ENCODE assay signal across 8 cellular contexts in the genomic region with DNA sequence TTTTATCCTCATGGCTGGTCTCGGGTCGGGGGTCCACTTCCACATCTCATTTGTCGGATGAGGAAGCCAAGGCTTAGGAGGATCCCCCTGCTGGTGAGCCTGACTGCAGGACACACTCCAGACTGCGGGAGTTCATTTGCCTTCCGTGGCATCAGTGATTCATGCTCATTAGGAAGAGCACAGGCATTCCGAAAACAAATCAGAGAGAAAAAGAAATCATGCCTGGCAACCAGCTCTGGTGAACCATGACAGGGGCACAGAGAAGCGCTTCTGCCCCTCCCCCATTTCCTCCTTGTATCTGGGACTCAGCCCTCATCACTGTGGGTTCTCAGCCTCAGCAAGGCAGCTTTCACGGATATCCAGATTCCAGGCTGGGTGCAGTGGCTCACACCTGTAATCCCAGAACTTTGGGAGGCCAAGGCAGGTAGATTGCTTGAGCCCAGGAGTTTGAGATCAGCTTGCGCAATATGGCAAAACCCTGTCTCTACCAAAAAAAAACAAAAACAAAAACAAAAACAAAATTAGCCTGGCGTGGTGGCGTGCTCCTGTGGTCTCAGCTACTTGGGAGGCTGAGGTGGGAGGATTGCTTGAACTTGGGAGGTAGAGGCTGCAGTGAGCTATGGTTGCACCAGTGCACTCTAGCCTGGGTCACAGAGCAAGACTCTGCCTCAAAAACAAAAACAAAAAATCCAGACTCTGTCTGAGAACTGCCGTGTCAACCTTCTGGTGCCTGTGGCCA. TPM values are rescaled to one million over a fixed set of nuclear protein-coding genes. Genes with fewer than 3 reads are reported as not detected.
DNase-seq lines count a peak whose midpoint lies in the region; ATAC-seq and TF ChIP-seq lines count a peak whose summit lies in the region.

No MANE protein-coding gene starts in this region.

- peaks cover 0 to 2% (median 0%) of the 10 kb centered on the region in 7 donors for H3K9me3 Mint-ChIP-seq in CD14-positive monocyte
- no peaks in the 10 kb centered on the region for H3K9me3 Mint-ChIP-seq in immature natural killer cell

- H3K27me3 ChIP-seq in adrenal gland = no peaks in the 10 kb centered on the region

- peak; percentile 71 for DNase-seq in CD14-positive monocyte (ENCODE audit: low spot score)
- peak; percentile 28 for DNase-seq in SHP77 treated with DMSO at 0.1 percent for 48 hours (lab: John Stamatoyannopoulos, UW)
- peak; percentile 57 to 84 (median 83) for DNase-seq in adrenal gland
- DNase-seq in immature natural killer cell = peak; percentile 45 to 51 (median 50)
- peak; percentile 68 to 71 for DNase-seq in stimulated activated CD4-positive, alpha-beta T cell treated with anti-CD3 and anti-CD28 coated beads, Interleukin-2, amount 100 ng/mL, for 24 hours
- no peak for DNase-seq in mesenteric fat pad (ENCODE audit: low spot score)

- H3K27me3 Mint-ChIP-seq in CD14-positive monocyte (ENCODE audit: low read depth in 3 of 3) (peaks cover 0 to 7% (median 0%) of the 10 kb centered on the region in 3 donors), immature natural killer cell (ENCODE audit: low read depth in 3 of 3) (peaks cover 2 to 18% (median 10%) of the 10 kb centered on the region in 3 donors)

- 53 to 58% (median 55%) methylated on average over 7 to 12 of the region's 12 CpGs for WGBS in adrenal gland, 4 donors

- H3K27ac Mint-ChIP-seq in CD14-positive monocyte (peak overlapping the region; percentile 81 to 97 (median 93)), immature natural killer cell (peak overlapping the region; percentile 96 to 100 (median 98))

- H3K9me3 ChIP-seq in adrenal gland (replicated peaks in 1 of 3) = no peaks in the 10 kb centered on the region

- peak overlapping the region; percentile 84 to 93 (median 92) for H3K27ac ChIP-seq in adrenal gland

- peaks cover 71 to 82% of the 10 kb centered on the region in 2 donors for H3K4me1 ChIP-seq in adrenal gland (replicated peaks in 1 of 2)

- no peak overlapping the region for H3K4me3 Mint-ChIP-seq in CD14-positive monocyte
- peak overlapping the region; percentile 80 to 90 (median 85) for H3K4me3 Mint-ChIP-seq in immature natural killer cell

- TF ChIP-seq CTCF in CD14-positive monocyte (IDR thresholded peaks at IDR 0.05) (peak; percentile 51), adrenal gland (IDR thresholded peaks at IDR 0.05) (peak; percentile 16 to 70 (median 54))

- intact Hi-C loops in CD14-positive monocyte (cut with micrococcal nuclease) (no loop called here), adrenal gland (cut with DNase I) (no loop called here)

- H3K4me3 ChIP-seq in adrenal gland = no peak overlapping the region

- TF ChIP-seq POLR2A in adrenal gland (IDR thresholded peaks at IDR 0.05) = peak in 1 of 2 donors; percentile 59

- H3K36me3 Mint-ChIP-seq in CD14-positive monocyte = peaks cover 8 to 14% of the 10 kb centered on the region in 2 donors
- peaks cover 0 to 15% (median 6%) of the 10 kb centered on the region in 3 donors for H3K36me3 Mint-ChIP-seq in immature natural killer cell

- H3K4me1 Mint-ChIP-seq in CD14-positive monocyte (peaks cover 86% of the 10 kb centered on the region), immature natural killer cell (peaks cover 85 to 93% of the 10 kb centered on the region in 2 donors)

- peak; percentile 40 for ATAC-seq in GM21717 (IDR thresholded peaks at IDR 0.05; ENCODE audit: unreplicated experiment)
- ATAC-seq in HG03025 (IDR thresholded peaks at IDR 0.05; ENCODE audit: low FRiP score, unreplicated experiment) = no peak

- H3K36me3 ChIP-seq in adrenal gland (replicated peaks in 1 of 2) = no peaks in the 10 kb centered on the region

RNA-seq across cellular contexts. Expression of a gene that starts 28.4 kb away (rescaled TPM):
- polyA plus RNA-seq in CD14-positive monocyte (1 to 10 TPM in 1 of 2 donors, under 1 TPM in 1; 0.78 to 1.5 TPM), adrenal gland (1 to 10 TPM; 2.1 to 3.7 (median 2.3) TPM), immature natural killer cell (10 to 100 TPM; 14.5 to 37.5 (median 37.1) TPM)
- total RNA-seq in adrenal gland (1 to 10 TPM; 2.5 to 8.7 (median 6.4) TPM), mesenteric fat pad (4.7 TPM)

RNA-seq across cellular contexts. Expression of a gene that starts 51.5 kb away (rescaled TPM):
- polyA plus RNA-seq in CD14-positive monocyte = 10 to 100 TPM in 1 of 2 donors, 1 to 10 TPM in 1; 9.6 to 15.3 TPM
- 10 to 100 TPM; 27.9 to 59.7 (median 44.5) TPM for total RNA-seq in adrenal gland
- 10 to 100 TPM; 22.3 to 29.9 (median 28.4) TPM for polyA plus RNA-seq in adrenal gland
- 10 to 100 TPM in 2 of 3 donors, 1 to 10 TPM in 1; 6.6 to 47.8 (median 12.7) TPM for polyA plus RNA-seq in immature natural killer cell
- 34.3 TPM for total RNA-seq in mesenteric fat pad

RNA-seq across cellular contexts. Expression of a gene that starts 55.1 kb away (rescaled TPM):
- 1 to 10 TPM; 6.0 TPM for polyA plus RNA-seq in CD14-positive monocyte
- 10 to 100 TPM; 17.3 to 34.8 (median 26.7) TPM for total RNA-seq in adrenal gland
- polyA plus RNA-seq in adrenal gland = 10 to 100 TPM; 14.9 to 22.6 (median 16.7) TPM
- 10 to 100 TPM in 2 of 3 donors, 1 to 10 TPM in 1; 8.4 to 27.7 (median 10.6) TPM for polyA plus RNA-seq in immature natural killer cell
- 34.7 TPM for total RNA-seq in mesenteric fat pad

Comparison
In these comparisons a context has a peak if more than half of its experiments do, and no peak if none do; other contexts are left out.
1. H3K4me3 Mint-ChIP-seq: peak in immature natural killer cell (5 of 5); none in CD14-positive monocyte (0 of 2).